9 cellular contexts compared by ENCODE assay signal in genomic region chr5:76081811-76082783, GRCh38. TPM values are rescaled to one million over a fixed set of nuclear protein-coding genes. Genes with fewer than 3 reads are reported as not detected.
DNase-seq lines count a peak whose midpoint lies in the region; ATAC-seq, FAIRE-seq and TF ChIP-seq lines count a peak whose summit lies in the region.
"Had no signal": no experiment of that assay in that cellular context is flagged by ENCODE, and none has a peak within 500 bp of the region (broad histone marks: within the 10 kb centered on the region; RNA-seq: fewer than 3 reads in every experiment).

No MANE protein-coding gene starts in this region.

- TF ChIP-seq EP300 in suprapubic skin (IDR thresholded peaks at IDR 0.05), result no peak

- no peak for ATAC-seq in GM18873 (IDR thresholded peaks at IDR 0.05; ENCODE audit: low FRiP score, unreplicated experiment)

- no peaks in the 10 kb centered on the region for H3K36me3 ChIP-seq in kidney (ENCODE audit: control insufficient read depth in 1 of 2, insufficient read depth in 2 of 2, low read length in 2 of 2)
- no peaks in the 10 kb centered on the region for H3K36me3 ChIP-seq in suprapubic skin
- no peaks in the 10 kb centered on the region for H3K36me3 ChIP-seq in Karpas-422 (ENCODE audit: insufficient read depth, low read length)
- H3K36me3 ChIP-seq: SJCRH30 had no signal

- H3K9ac ChIP-seq in kidney (ENCODE audit: low read length in 2 of 2) (no peak overlapping the region), Karpas-422 (ENCODE audit: low read length) (no peak overlapping the region)

- H3K27me3 ChIP-seq in suprapubic skin (peaks cover 73% of the 10 kb centered on the region), Karpas-422 (ENCODE audit: low read length) (no peaks in the 10 kb centered on the region)
- H3K27me3 ChIP-seq: SJCRH30 had no signal

- peaks cover 14% of the 10 kb centered on the region for H3K4me1 Mint-ChIP-seq in activated T-helper 1 cell treated with anti-CD3 and anti-CD28 coated beads, Interleukin-12 subunit alpha, Interleukin-12 subunit beta, Interleukin-2, Interleukin-4 antibody, amounts not matched to agents 30 ng/mL and 10 ng/mL and 1 ng/mL, durations not matched to agents 14 hours and 24 hours and 36 hours (ENCODE audit: low read depth)

- H3K9me3 ChIP-seq in kidney (ENCODE audit: control insufficient read depth in 1 of 2, low read length in 2 of 2), result no peaks in the 10 kb centered on the region
- H3K9me3 ChIP-seq in suprapubic skin, result no peaks in the 10 kb centered on the region
- H3K9me3 ChIP-seq in Karpas-422 (ENCODE audit: low read length), result no peaks in the 10 kb centered on the region
- H3K9me3 ChIP-seq: SJCRH30 had no signal

- no peak overlapping the region for H3K27ac ChIP-seq in kidney (ENCODE audit: low read depth in 2 of 2, low read length in 2 of 2)
- no peak overlapping the region for H3K27ac ChIP-seq in suprapubic skin
- H3K27ac ChIP-seq in Karpas-422 (ENCODE audit: low read length), result no peak overlapping the region
- H3K27ac ChIP-seq: SJCRH30 had no signal

- no peak overlapping the region for H2AFZ ChIP-seq in Karpas-422 (ENCODE audit: low read length)

- H3K4me1 ChIP-seq in kidney (ENCODE audit: control insufficient read depth in 1 of 2, insufficient read depth in 1 of 2, low read depth in 1 of 2, low read length in 2 of 2) (peaks cover 0 to 9% of the 10 kb centered on the region in 2 donors), suprapubic skin (peaks cover 31% of the 10 kb centered on the region), Karpas-422 (ENCODE audit: low read length) (no peaks in the 10 kb centered on the region)
- H3K4me1 ChIP-seq: SJCRH30 had no signal

- FAIRE-seq in kidney (lab: Jason Lieb, UNC), result no peak

- H3K4me3 Mint-ChIP-seq in activated T-helper 1 cell treated with anti-CD3 and anti-CD28 coated beads, Interleukin-12 subunit alpha, Interleukin-12 subunit beta, Interleukin-2, Interleukin-4 antibody, amounts not matched to agents 30 ng/mL and 10 ng/mL and 1 ng/mL, durations not matched to agents 14 hours and 24 hours and 36 hours, result peak overlapping the region; percentile 79

- intact Hi-C loops in activated T-helper 1 cell treated with anti-CD3 and anti-CD28 coated beads, Interleukin-12 subunit alpha, Interleukin-12 subunit beta, Interleukin-2, Interleukin-4 antibody, amounts not matched to agents 30 ng/mL and 10 ng/mL and 1 ng/mL, durations not matched to agents 14 hours and 24 hours and 36 hours (cut with micrococcal nuclease), result loop anchor here (10.0 kb wide), 2 partner anchors 1553 to 1893 kb away; partner anchors contain the start of gene OTP
- intact Hi-C loops in kidney (cut with DNase I), result no loop called here

- TF ChIP-seq CTCF in kidney (IDR thresholded peaks at IDR 0.05; ENCODE audit: borderline replicate concordance, extremely low read depth, insufficient read depth) (no peak), suprapubic skin (IDR thresholded peaks at IDR 0.05) (no peak)

- no peak overlapping the region for H3K4me2 ChIP-seq in Karpas-422 (ENCODE audit: low read depth, low read length, poor library complexity, severe bottlenecking)

- H4K20me1 ChIP-seq in Karpas-422 (ENCODE audit: insufficient read depth, low read depth, low read length), result no peaks in the 10 kb centered on the region

- H3K79me2 ChIP-seq in Karpas-422 (ENCODE audit: low read length), result no peaks in the 10 kb centered on the region

- peak overlapping the region; percentile 26 for H3K27ac Mint-ChIP-seq in activated T-helper 1 cell treated with anti-CD3 and anti-CD28 coated beads, Interleukin-12 subunit alpha, Interleukin-12 subunit beta, Interleukin-2, Interleukin-4 antibody, amounts not matched to agents 30 ng/mL and 10 ng/mL and 1 ng/mL, durations not matched to agents 14 hours and 24 hours and 36 hours

- TF ChIP-seq POLR2A in suprapubic skin (IDR thresholded peaks at IDR 0.05), result no peak

- peaks cover 75% of the 10 kb centered on the region for H3K27me3 Mint-ChIP-seq in activated T-helper 1 cell treated with anti-CD3 and anti-CD28 coated beads, Interleukin-12 subunit alpha, Interleukin-12 subunit beta, Interleukin-2, Interleukin-4 antibody, amounts not matched to agents 30 ng/mL and 10 ng/mL and 1 ng/mL, durations not matched to agents 14 hours and 24 hours and 36 hours (ENCODE audit: insufficient read depth)

- H3K36me3 Mint-ChIP-seq in activated T-helper 1 cell treated with anti-CD3 and anti-CD28 coated beads, Interleukin-12 subunit alpha, Interleukin-12 subunit beta, Interleukin-2, Interleukin-4 antibody, amounts not matched to agents 30 ng/mL and 10 ng/mL and 1 ng/mL, durations not matched to agents 14 hours and 24 hours and 36 hours (ENCODE audit: low read depth), result no peaks in the 10 kb centered on the region

- no peaks in the 10 kb centered on the region for H3K9me2 ChIP-seq in Karpas-422 (replicated peaks; ENCODE audit: insufficient read depth, low read length)

- H3K9me3 Mint-ChIP-seq in activated T-helper 1 cell treated with anti-CD3 and anti-CD28 coated beads, Interleukin-12 subunit alpha, Interleukin-12 subunit beta, Interleukin-2, Interleukin-4 antibody, amounts not matched to agents 30 ng/mL and 10 ng/mL and 1 ng/mL, durations not matched to agents 14 hours and 24 hours and 36 hours, result no peaks in the 10 kb centered on the region

- peak; percentile 60 for DNase-seq in activated effector memory CD4-positive, alpha-beta T cell treated with anti-CD3 and anti-CD28 coated beads, Interleukin-2, amount 50 U/mL, for 16 hours
- no peak for DNase-seq in activated effector memory CD4-positive, alpha-beta T cell treated with Interleukin-2 at 50 U/mL for 16 hours
- no peak for DNase-seq in activated T-helper 1 cell treated with anti-CD3 and anti-CD28 coated beads, Interleukin-12 subunit alpha, Interleukin-12 subunit beta, Interleukin-2, Interleukin-4 antibody, amounts not matched to agents 30 ng/mL and 10 ng/mL and 1 ng/mL, durations not matched to agents 14 hours and 24 hours and 36 hours (ENCODE audit: low spot score)
- peak; percentile 48 for DNase-seq in kidney
- no peak for DNase-seq in suprapubic skin (ENCODE audit: low spot score in 2 of 2)
- no peak for DNase-seq in Karpas-422
- DNase-seq in NCI-H2171 (lab: John Stamatoyannopoulos, UW), result no peak
- DNase-seq: SJCRH30 had no signal

- no peak overlapping the region for H3K4me3 ChIP-seq in kidney (ENCODE audit: low read length in 2 of 2)
- H3K4me3 ChIP-seq in suprapubic skin, result peak overlapping the region; percentile 42
- H3K4me3 ChIP-seq in Karpas-422 (ENCODE audit: low read length), result no peak overlapping the region
- H3K4me3 ChIP-seq: SJCRH30 had no signal

- WGBS in suprapubic skin, result 6% methylated on average over 33 of the region's 45 CpGs

RNA-seq across cellular contexts. Expression of gene SV2C, which starts 1.1 kb away (rescaled TPM):
- 0.05 TPM in 1 of 2 replicates, not detected in the other for total RNA-seq in activated T-helper 1 cell treated with anti-CD3 and anti-CD28 coated beads, Interleukin-12 subunit alpha, Interleukin-12 subunit beta, Interleukin-2, Interleukin-4 antibody, amounts not matched to agents 30 ng/mL and 10 ng/mL and 1 ng/mL, durations not matched to agents 14 hours and 24 hours and 36 hours
- total RNA-seq in kidney, result 0.13 TPM
- not detected for polyA plus RNA-seq in kidney (ENCODE audit: insufficient read depth, low read depth, low replicate concordance)
- total RNA-seq in suprapubic skin, result under 1 TPM in 3 of 4 donors, not detected in 1; 0.16 to 0.30 (median 0.23) TPM
- total RNA-seq in Karpas-422 (2014; rRNA removed; shearing (Covaris generic); ENCODE audit: low replicate concordance), result not detected in 2 replicates
- total RNA-seq: SJCRH30 had no signal

Comparison
In these comparisons a context has a peak if more than half of its experiments do, and no peak if none do; other contexts are left out.
1. DNase-seq: peak in activated effector memory CD4-positive, alpha-beta T cell treated with anti-CD3 and anti-CD28 coated beads, Interleukin-2, amount 50 U/mL, for 16 hours (single experiment) and kidney (single experiment); none in activated effector memory CD4-positive, alpha-beta T cell treated with Interleukin-2 at 50 U/mL for 16 hours (single experiment), activated T-helper 1 cell treated with anti-CD3 and anti-CD28 coated beads, Interleukin-12 subunit alpha, Interleukin-12 subunit beta, Interleukin-2, Interleukin-4 antibody, amounts not matched to agents 30 ng/mL and 10 ng/mL and 1 ng/mL, durations not matched to agents 14 hours and 24 hours and 36 hours (single experiment), suprapubic skin (0 of 2), Karpas-422 (single experiment) and NCI-H2171 (single experiment).